1 cellular context compared by ENCODE assay signal in genomic region chrX:48461830-48462229, GRCh38.
TF ChIP-seq lines count a peak whose summit lies in the region.

No MANE protein-coding gene starts in this region.

TF ChIP-seq in HepG2, 621 proteins besides CTCF, POLR2A, EP300 and RAD21:
- no peak for TF ChIP-seq SCMH1 (CRISPR knock-in tag; IDR thresholded peaks at IDR 0.05; ENCODE audit: borderline replicate concordance)
- no peak for TF ChIP-seq CBX2 (IDR thresholded peaks at IDR 0.05; ENCODE audit: low read depth, low read length)
- no peak for TF ChIP-seq CBX2 (CRISPR knock-in tag; IDR thresholded peaks at IDR 0.05; ENCODE audit: low read depth)
- TF ChIP-seq CSRNP2 (CRISPR knock-in tag; conservative IDR thresholded peaks at IDR 0.05; ENCODE audit: low read depth) = no peak
- no peak for TF ChIP-seq HDAC6 (IDR thresholded peaks at IDR 0.05; ENCODE audit: low read depth, low read length)
